In the genomic region with DNA sequence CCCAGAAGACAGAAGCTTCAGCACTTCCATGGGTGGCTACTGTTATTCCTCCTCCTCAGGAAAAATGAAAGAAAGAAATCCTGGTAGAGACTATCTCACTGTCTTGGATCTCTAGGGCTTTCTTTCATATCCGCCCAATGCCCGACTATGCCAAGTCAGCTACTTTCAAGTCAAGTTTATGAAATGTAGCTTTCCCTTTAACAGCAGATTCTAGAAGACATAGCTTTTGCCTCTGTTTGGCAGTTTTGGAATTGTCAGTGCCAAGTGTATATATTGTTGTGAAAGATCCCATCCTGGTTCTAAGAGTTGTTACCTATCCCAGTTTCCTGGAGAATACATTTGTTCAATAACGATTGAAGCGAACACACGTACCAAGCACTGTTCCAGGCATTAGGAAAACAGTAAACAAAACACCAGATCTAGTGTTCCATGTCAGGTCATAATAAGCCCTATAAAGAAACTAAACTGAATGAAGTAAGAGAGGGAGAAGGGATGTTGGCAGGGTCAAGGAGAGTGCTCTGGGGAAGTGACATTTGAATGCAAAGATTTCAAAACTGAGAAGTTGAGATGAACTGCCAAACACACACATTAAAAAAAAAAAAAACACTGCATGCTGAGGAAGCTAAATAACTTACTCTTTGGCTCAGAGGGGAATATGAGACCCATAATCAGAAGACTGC, we compare ENCODE assay signal across 10 cellular contexts. TPM values are rescaled to one million over a fixed set of nuclear protein-coding genes. Genes with fewer than 3 reads are reported as not detected.
DNase-seq lines count a peak whose midpoint lies in the region; ATAC-seq, FAIRE-seq and TF ChIP-seq lines count a peak whose summit lies in the region.
"Had no signal": no experiment of that assay in that cellular context is flagged by ENCODE, and none has a peak within 500 bp of the region (broad histone marks: within the 10 kb centered on the region; RNA-seq: fewer than 3 reads in every experiment).

No MANE protein-coding gene starts in this region.

- no peaks in the 10 kb centered on the region for H4K20me1 ChIP-seq in endothelial cell of umbilical vein (replicated peaks; ENCODE audit: control insufficient read depth, extremely low read depth, insufficient read depth, low read length)

- TF ChIP-seq POLR2A in endothelial cell of umbilical vein (IDR thresholded peaks at IDR 0.05; ENCODE audit: low read depth, low read length) (no peak), gastrocnemius medialis (IDR thresholded peaks at IDR 0.05) (no peak)

- no peak for FAIRE-seq in endothelial cell of umbilical vein (lab: Jason Lieb, UNC)

- TF ChIP-seq CTCF in endothelial cell of umbilical vein (IDR thresholded peaks at IDR 0.05; ENCODE audit: extremely low read depth in 1 of 2, insufficient read depth in 1 of 2, low read depth in 1 of 2, low read length in 2 of 2) (no peak), gastrocnemius medialis (IDR thresholded peaks at IDR 0.05 in 4 of 5, conservative IDR thresholded peaks at IDR 0.05 in 1 of 5) (no peak)

- BruUV-seq in endothelial cell of umbilical vein (replicated peaks; lab: Mats Ljungman, UMichigan), result no TSS peak

- no peak overlapping the region for H3K9ac ChIP-seq in endothelial cell of umbilical vein (replicated peaks; ENCODE audit: extremely low read depth, insufficient read depth, low read length)

- POLR2A ChIA-PET in endothelial cell of umbilical vein (lab: Charles Lee), result no interaction called here

- CTCF ChIA-PET in endothelial cell of umbilical vein (lab: Charles Lee), result interaction anchor here (1.0 to 2.9 kb wide), 7 partner anchors 9 to 396 kb away, joined by 3 to 16 read pairs (median 3); no protein-coding TSS in a partner anchor

- ATAC-seq in GM19043 (IDR thresholded peaks at IDR 0.05; ENCODE audit: low read depth, unreplicated experiment) (peak; percentile 29), HG03025 (IDR thresholded peaks at IDR 0.05; ENCODE audit: low FRiP score, unreplicated experiment) (peak; percentile 42), gastrocnemius medialis (peak in 1 of 2 donors; percentile 51), GM19455 (IDR thresholded peaks at IDR 0.05; ENCODE audit: unreplicated experiment) (no peak)

- H3K4me1 ChIP-seq in endothelial cell of umbilical vein (ENCODE audit: control insufficient read depth, extremely low read depth, insufficient read depth, low read length) (no peaks in the 10 kb centered on the region), gastrocnemius medialis (no peaks in the 10 kb centered on the region)

- no peaks in the 10 kb centered on the region for H3K79me2 ChIP-seq in endothelial cell of umbilical vein (ENCODE audit: control insufficient read depth, insufficient read depth, low read length)

- no peaks in the 10 kb centered on the region for H3K9me3 ChIP-seq in endothelial cell of umbilical vein (replicated peaks; ENCODE audit: control insufficient read depth, insufficient read depth, low read length)
- no peaks in the 10 kb centered on the region for H3K9me3 ChIP-seq in gastrocnemius medialis

- H3K27ac ChIP-seq in endothelial cell of umbilical vein (ENCODE audit: insufficient read depth, low read depth, low read length) (no peak overlapping the region), gastrocnemius medialis (no peak overlapping the region)

- in situ Hi-C loops in gastrocnemius medialis (cut with MboI; ENCODE audit: low sequenced_read_pairs in 4 of 4), result loop anchor here in 2 of 4 donors (25.0 kb wide), 1 partner anchor 1098 kb away; no protein-coding TSS in a partner anchor

- H3K9me1 ChIP-seq in endothelial cell of umbilical vein (replicated peaks; ENCODE audit: control insufficient read depth, extremely low read depth, insufficient read depth, low read length), result no peaks in the 10 kb centered on the region

- intact Hi-C loops in endothelial cell of umbilical vein (cut with micrococcal nuclease), result no loop called here
- intact Hi-C loops in gastrocnemius medialis (cut with DNase I; ENCODE audit: low total_unique reads), result no loop called here

- no peak overlapping the region for H2AFZ ChIP-seq in endothelial cell of umbilical vein (ENCODE audit: low read depth, low read length)

- no peak overlapping the region for H3K4me3 ChIP-seq in endothelial cell of umbilical vein (replicated peaks in 1 of 3; ENCODE audit: insufficient read depth in 1 of 3, low read depth in 1 of 3, low read length in 3 of 3)
- H3K4me3 ChIP-seq in gastrocnemius medialis, result peak overlapping the region in 3 of 4 donors; percentile 12 to 20 (median 17)

- DNase-seq in endothelial cell of umbilical vein (ENCODE audit: low read depth, low spot score) (no peak), gastrocnemius medialis (no peak), SIG-M5 treated with dmso at 0.1 percent for 504 hours (lab: John Stamatoyannopoulos, UW; ENCODE audit: unreplicated experiment) (no peak), NCI-H1105 (lab: John Stamatoyannopoulos, UW) (no peak), LoVo (ENCODE audit: low spot score) (no peak)
- DNase-seq: T1000 had no signal

- dilution Hi-C loops in endothelial cell of umbilical vein (cut with MboI; ENCODE audit: extremely low pct_ligation_motif_present, low sequenced_read_pairs), result no loop called here

- peaks cover 9 to 31% of the 10 kb centered on the region in 2 experiments for H3K27me3 ChIP-seq in endothelial cell of umbilical vein (ENCODE audit: control insufficient read depth in 2 of 2, insufficient read depth in 2 of 2, low read length in 2 of 2)
- no peaks in the 10 kb centered on the region for H3K27me3 ChIP-seq in gastrocnemius medialis

- H3K36me3 ChIP-seq in endothelial cell of umbilical vein (ENCODE audit: control insufficient read depth in 2 of 2, extremely low read depth in 1 of 2, insufficient read depth in 2 of 2, low read length in 2 of 2) (no peaks in the 10 kb centered on the region), gastrocnemius medialis (no peaks in the 10 kb centered on the region)

- H3K4me2 ChIP-seq in endothelial cell of umbilical vein (ENCODE audit: insufficient read depth, low read length), result no peak overlapping the region

TF ChIP-seq in endothelial cell of umbilical vein, 7 proteins besides CTCF, POLR2A, EP300 and RAD21:
- TF ChIP-seq, protein P1, sequence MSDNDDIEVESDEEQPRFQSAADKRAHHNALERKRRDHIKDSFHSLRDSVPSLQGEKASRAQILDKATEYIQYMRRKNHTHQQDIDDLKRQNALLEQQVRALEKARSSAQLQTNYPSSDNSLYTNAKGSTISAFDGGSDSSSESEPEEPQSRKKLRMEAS (IDR thresholded peaks at IDR 0.05; ENCODE audit: insufficient read depth, insufficient read length), result no peak
- TF ChIP-seq GATA2 (IDR thresholded peaks at IDR 0.05; ENCODE audit: insufficient read depth, insufficient read length, low read depth, low read length) (no peak), FOS (IDR thresholded peaks at IDR 0.05; ENCODE audit: borderline replicate concordance, insufficient read depth, low read length) (no peak), JUN (IDR thresholded peaks at IDR 0.05; ENCODE audit: borderline replicate concordance, insufficient read depth, insufficient read length, low read depth) (no peak), MYC (IDR thresholded peaks at IDR 0.05; ENCODE audit: low read depth, low read length) (no peak), EZH2 (IDR thresholded peaks at IDR 0.05; ENCODE audit: borderline replicate concordance, low read depth, low read length, severe bottlenecking) (peak; percentile 32), POLR2AphosphoS5 (IDR thresholded peaks at IDR 0.05; ENCODE audit: insufficient read depth, low read depth, low read length) (no peak)

RNA-seq across cellular contexts. Expression of a gene that starts 14.5 kb away (rescaled TPM):
- total RNA-seq in endothelial cell of umbilical vein, result 0.05 TPM in 1 of 2 replicates, not detected in the other
- 0.05 and 0.07 TPM in 2 replicates for polyA plus RNA-seq in endothelial cell of umbilical vein
- 0.05 and 0.10 TPM in 2 replicates for polyA plus RNA-seq in endothelial cell of umbilical vein (2011; cell fraction: cytosol; rRNA removed)
- polyA plus RNA-seq in endothelial cell of umbilical vein (2011; cell fraction: nucleus; rRNA removed), result 0.03 and 0.13 TPM in 2 replicates
- polyA plus RNA-seq in endothelial cell of umbilical vein (2012), result 0.03 and 0.10 TPM in 2 replicates
- polyA minus RNA-seq in endothelial cell of umbilical vein, result 0.08 and 0.49 TPM in 2 replicates
- polyA minus RNA-seq in endothelial cell of umbilical vein (2011; cell fraction: cytosol; rRNA and poly(A)+ RNA removed), result not detected
- 0.29 TPM in 2 replicates for polyA minus RNA-seq in endothelial cell of umbilical vein (2011; cell fraction: nucleus; rRNA and poly(A)+ RNA removed)
- 1 to 10 TPM in 3 of 4 donors, under 1 TPM in 1; 0.20 to 9.2 (median 2.8) TPM for total RNA-seq in gastrocnemius medialis

RNA-seq across cellular contexts. Expression of a gene that starts 22.0 kb away (rescaled TPM):
- total RNA-seq in endothelial cell of umbilical vein (not detected in 2 replicates), gastrocnemius medialis (not detected)
- polyA plus RNA-seq in endothelial cell of umbilical vein, result not detected in 2 replicates
- not detected in 2 replicates for polyA plus RNA-seq in endothelial cell of umbilical vein (2011; cell fraction: cytosol; rRNA removed)
- polyA plus RNA-seq in endothelial cell of umbilical vein (2011; cell fraction: nucleus; rRNA removed), result not detected in 2 replicates
- polyA plus RNA-seq in endothelial cell of umbilical vein (2012), result not detected in 2 replicates
- not detected in 2 replicates for polyA minus RNA-seq in endothelial cell of umbilical vein
- polyA minus RNA-seq in endothelial cell of umbilical vein (2011; cell fraction: cytosol; rRNA and poly(A)+ RNA removed), result not detected
- not detected in 2 replicates for polyA minus RNA-seq in endothelial cell of umbilical vein (2011; cell fraction: nucleus; rRNA and poly(A)+ RNA removed)
- total RNA-seq: kidney epithelial cell had no signal

RNA-seq across cellular contexts. Expression of a gene that starts 52.3 kb away (rescaled TPM):
- total RNA-seq in endothelial cell of umbilical vein (not detected in 2 replicates), gastrocnemius medialis (1 to 10 TPM in 1 of 4 donors, under 1 TPM in 2, not detected in 1; 0.55 to 3.9 (median 0.60) TPM)
- polyA plus RNA-seq in endothelial cell of umbilical vein, result not detected in 2 replicates
- not detected in 2 replicates for polyA plus RNA-seq in endothelial cell of umbilical vein (2011; cell fraction: cytosol; rRNA removed)
- not detected in 2 replicates for polyA plus RNA-seq in endothelial cell of umbilical vein (2011; cell fraction: nucleus; rRNA removed)
- not detected in 2 replicates for polyA plus RNA-seq in endothelial cell of umbilical vein (2012)
- not detected in 2 replicates for polyA minus RNA-seq in endothelial cell of umbilical vein
- polyA minus RNA-seq in endothelial cell of umbilical vein (2011; cell fraction: cytosol; rRNA and poly(A)+ RNA removed), result not detected
- not detected in 2 replicates for polyA minus RNA-seq in endothelial cell of umbilical vein (2011; cell fraction: nucleus; rRNA and poly(A)+ RNA removed)
- total RNA-seq: kidney epithelial cell had no signal

Comparison
In these comparisons a context has a peak if more than half of its experiments do, and no peak if none do; other contexts are left out.
1. H3K4me3 ChIP-seq: peak in gastrocnemius medialis (3 of 4); none in endothelial cell of umbilical vein (0 of 3).